ENCODE assay signal across 9 cellular contexts in the genomic region with DNA sequence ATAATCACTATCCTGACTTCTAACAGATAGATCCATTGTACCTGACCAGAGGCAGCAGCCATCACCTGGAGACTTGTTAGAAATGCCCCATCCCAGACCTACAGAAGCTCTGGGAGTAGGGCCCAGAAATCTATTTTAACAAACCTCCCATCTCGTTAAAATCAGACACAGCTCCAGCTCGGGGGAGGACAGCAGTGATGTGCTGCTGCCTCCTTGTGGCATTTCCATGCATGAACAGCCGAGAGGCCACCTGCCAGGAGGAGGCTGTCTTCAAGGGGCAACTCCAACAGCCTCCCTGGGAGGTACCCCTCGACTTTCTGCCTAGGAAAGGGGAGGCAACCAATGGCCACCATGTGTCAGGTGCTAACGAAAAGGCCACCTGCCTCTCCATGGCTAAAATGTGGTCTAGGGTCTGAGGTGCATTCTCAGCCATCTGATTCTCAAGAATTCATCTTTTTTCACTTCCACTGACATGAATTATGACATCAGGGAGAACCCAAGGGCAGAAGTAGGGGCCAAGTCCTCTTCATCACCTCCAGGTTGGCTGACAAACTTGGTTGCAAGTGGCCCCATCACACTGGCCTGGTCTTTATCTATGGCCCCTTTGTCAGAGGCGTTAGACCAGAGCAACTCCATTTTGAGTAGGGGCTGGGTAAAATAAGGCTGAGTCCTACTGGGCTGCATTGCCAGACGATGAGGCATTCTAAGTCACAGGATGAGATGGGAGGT. TPM values are rescaled to one million over a fixed set of nuclear protein-coding genes. Genes with fewer than 3 reads are reported as not detected.
A peak's percentile ranks its signal among the peaks of the same experiment; 100 is the strongest.
DNase-seq lines count a peak whose midpoint lies in the region; ATAC-seq and TF ChIP-seq lines count a peak whose summit lies in the region.
"Had no signal": no experiment of that assay in that cellular context is flagged by ENCODE, and none has a peak within 500 bp of the region (broad histone marks: within the 10 kb centered on the region; RNA-seq: fewer than 3 reads in every experiment).

No MANE protein-coding gene starts in this region.

- H3K4me3 ChIP-seq in CD4-positive, CD25-positive, alpha-beta regulatory T cell (ENCODE audit: low read depth, low read length), result no peak overlapping the region
- H3K4me3 ChIP-seq in OCI-LY7 (ENCODE audit: low read depth, low read length, poor library complexity, severe bottlenecking), result no peak overlapping the region
- no peak overlapping the region for H3K4me3 ChIP-seq in fibroblast of the aortic adventitia (ENCODE audit: low read depth, low read length)
- H3K4me3 ChIP-seq in tibial nerve, result no peak overlapping the region

- POLR2A ChIA-PET in OCI-LY7 (lab: Charles Lee), result no interaction called here

- ATAC-seq in CD4-positive, CD25-positive, alpha-beta regulatory T cell (ENCODE audit: low read depth in 2 of 2), result peak; percentile 63 to 64
- peak; percentile 41 for ATAC-seq in activated T-helper 17 cell treated with anti-CD3 and anti-CD28 coated beads, Interleukin-2, amount 50 U/mL, for 72 hours (replicated peaks)
- no peak for ATAC-seq in GM21786 (IDR thresholded peaks at IDR 0.05; ENCODE audit: unreplicated experiment)

- H3K79me2 ChIP-seq in OCI-LY7 (ENCODE audit: insufficient read depth, low read depth, low read length), result no peaks in the 10 kb centered on the region

- peaks cover 0 to 14% (median 5%) of the 10 kb centered on the region in 4 donors for H3K4me1 Mint-ChIP-seq in CD4-positive, CD25-positive, alpha-beta regulatory T cell
- H3K4me1 Mint-ChIP-seq in activated T-helper 17 cell treated with anti-CD3 and anti-CD28 coated beads, Interleukin-2, amount 50 U/mL, for 72 hours, result peaks cover 16% of the 10 kb centered on the region

- H3K27ac ChIP-seq in CD4-positive, CD25-positive, alpha-beta regulatory T cell (ENCODE audit: insufficient read depth, low read length, poor library complexity, severe bottlenecking), result no peak overlapping the region
- H3K27ac ChIP-seq in OCI-LY7 (ENCODE audit: low read depth, low read length, poor library complexity, severe bottlenecking) (no peak overlapping the region), tibial nerve (no peak overlapping the region)

- no peak overlapping the region for H3K4me3 Mint-ChIP-seq in CD4-positive, CD25-positive, alpha-beta regulatory T cell
- no peak overlapping the region for H3K4me3 Mint-ChIP-seq in activated T-helper 17 cell treated with anti-CD3 and anti-CD28 coated beads, Interleukin-2, amount 50 U/mL, for 72 hours
- H3K4me3 Mint-ChIP-seq: IgD-negative memory B cell had no signal

- BruUV-seq in OCI-LY7 (replicated peaks; lab: Mats Ljungman, UMichigan), result no TSS peak

- peak overlapping the region in 1 of 3 donors; percentile 64 for H3K27ac Mint-ChIP-seq in CD4-positive, CD25-positive, alpha-beta regulatory T cell
- H3K27ac Mint-ChIP-seq in activated T-helper 17 cell treated with anti-CD3 and anti-CD28 coated beads, Interleukin-2, amount 50 U/mL, for 72 hours, result no peak overlapping the region

- no peak overlapping the region for H2AFZ ChIP-seq in OCI-LY7 (ENCODE audit: low read length)

- TF ChIP-seq EP300 in tibial nerve (IDR thresholded peaks at IDR 0.05), result peak in 1 of 2 donors; percentile 43

- H3K9me2 ChIP-seq in OCI-LY7 (ENCODE audit: insufficient read depth, low read length), result no peaks in the 10 kb centered on the region

- no peak overlapping the region for H3K4me2 ChIP-seq in OCI-LY7 (ENCODE audit: low read length)

- peaks cover 0 to 5% (median 0%) of the 10 kb centered on the region in 7 donors for H3K9me3 Mint-ChIP-seq in CD4-positive, CD25-positive, alpha-beta regulatory T cell
- peaks cover 9% of the 10 kb centered on the region for H3K9me3 Mint-ChIP-seq in activated T-helper 17 cell treated with anti-CD3 and anti-CD28 coated beads, Interleukin-2, amount 50 U/mL, for 72 hours

- CTCF ChIA-PET in OCI-LY7 (lab: Charles Lee; ENCODE audit: unreplicated experiment), result interaction anchor here (0.6 kb wide), 1 partner anchor 48 kb away, joined by 3 read pairs; no protein-coding TSS in a partner anchor

- no peaks in the 10 kb centered on the region for H3K4me1 ChIP-seq in CD4-positive, CD25-positive, alpha-beta regulatory T cell (ENCODE audit: control insufficient read depth, insufficient read depth, low read length, poor library complexity, severe bottlenecking)
- peaks cover 27% of the 10 kb centered on the region for H3K4me1 ChIP-seq in OCI-LY7 (ENCODE audit: insufficient read depth, low read length, poor library complexity, severe bottlenecking)
- H3K4me1 ChIP-seq in tibial nerve, result peaks cover 0 to 29% (median 10%) of the 10 kb centered on the region in 4 donors

- no peaks in the 10 kb centered on the region for H3K36me3 Mint-ChIP-seq in CD4-positive, CD25-positive, alpha-beta regulatory T cell
- H3K36me3 Mint-ChIP-seq in activated T-helper 17 cell treated with anti-CD3 and anti-CD28 coated beads, Interleukin-2, amount 50 U/mL, for 72 hours (ENCODE audit: low read depth), result no peaks in the 10 kb centered on the region

- H3K27me3 ChIP-seq in CD4-positive, CD25-positive, alpha-beta regulatory T cell (ENCODE audit: control insufficient read depth, insufficient read depth, low read length), result no peaks in the 10 kb centered on the region
- no peaks in the 10 kb centered on the region for H3K27me3 ChIP-seq in tibial nerve

- intact Hi-C loops in OCI-LY7 (cut with micrococcal nuclease; ENCODE audit: unreplicated experiment), result loop anchor here (1.0 to 2.0 kb wide), 2 partner anchors 48 to 347 kb away; no protein-coding TSS in a partner anchor

- 26 to 45% methylated on average over 4 to 7 of the region's 7 CpGs for WGBS in tibial nerve, 2 donors

- no peaks in the 10 kb centered on the region for H3K27me3 Mint-ChIP-seq in CD4-positive, CD25-positive, alpha-beta regulatory T cell
- no peaks in the 10 kb centered on the region for H3K27me3 Mint-ChIP-seq in activated T-helper 17 cell treated with anti-CD3 and anti-CD28 coated beads, Interleukin-2, amount 50 U/mL, for 72 hours

- TF ChIP-seq POLR2A in tibial nerve (IDR thresholded peaks at IDR 0.05), result no peak

- H3K36me3 ChIP-seq in CD4-positive, CD25-positive, alpha-beta regulatory T cell (ENCODE audit: control insufficient read depth, insufficient read depth, low read length), result no peaks in the 10 kb centered on the region
- H3K36me3 ChIP-seq in OCI-LY7 (ENCODE audit: insufficient read depth, low read length), result peaks cover 14% of the 10 kb centered on the region
- no peaks in the 10 kb centered on the region for H3K36me3 ChIP-seq in tibial nerve

- peak; percentile 35 to 60 (median 59) for DNase-seq in CD4-positive, CD25-positive, alpha-beta regulatory T cell
- DNase-seq in HCEC 1CT, result peak; percentile 53
- peak; percentile 68 for DNase-seq in OCI-LY7 (ENCODE audit: low spot score)
- peak; percentile 82 for DNase-seq in fibroblast of the aortic adventitia (ENCODE audit: low read depth)
- peak in 53 of 56 donors; percentile 6 to 84 (median 62) for DNase-seq in nucleus accumbens (lab: John Stamatoyannopoulos, UW)
- DNase-seq in tibial nerve (ENCODE audit: low spot score in 2 of 2), result peak; percentile 57 to 84

- H3K9me3 ChIP-seq in CD4-positive, CD25-positive, alpha-beta regulatory T cell (ENCODE audit: control insufficient read depth in 2 of 2, low read length in 2 of 2), result peaks cover 0 to 6% of the 10 kb centered on the region in 2 experiments
- H3K9me3 ChIP-seq in OCI-LY7 (ENCODE audit: low read length) (peaks cover 16% of the 10 kb centered on the region), tibial nerve (no peaks in the 10 kb centered on the region)

- no peaks in the 10 kb centered on the region for H4K20me1 ChIP-seq in OCI-LY7 (ENCODE audit: insufficient read depth, low read length)

- TF ChIP-seq CTCF in OCI-LY7 (conservative IDR thresholded peaks at IDR 0.05; ENCODE audit: low read length), result peak; percentile 90
- peak; percentile 95 for TF ChIP-seq CTCF in fibroblast of the aortic adventitia (IDR thresholded peaks at IDR 0.05; ENCODE audit: insufficient read depth, low read length)
- TF ChIP-seq CTCF in tibial nerve (IDR thresholded peaks at IDR 0.05), result peak; percentile 73 to 96 (median 90)

RNA-seq across cellular contexts. Expression of a gene that starts 12.2 kb away (rescaled TPM):
- not detected for total RNA-seq in CD4-positive, CD25-positive, alpha-beta regulatory T cell
- not detected for polyA plus RNA-seq in CD4-positive, CD25-positive, alpha-beta regulatory T cell
- not detected in 2 replicates for total RNA-seq in OCI-LY7 (2014; rRNA removed; shearing (Covaris generic))
- total RNA-seq in OCI-LY7 (2022), result not detected in 2 replicates
- total RNA-seq in activated T-helper 17 cell treated with anti-CD3 and anti-CD28 coated beads, Interleukin-2, amount 50 U/mL, for 72 hours, result under 1 TPM; 0.09 to 0.11 TPM
- 4.2 and 8.5 TPM in 2 replicates for total RNA-seq in fibroblast of the aortic adventitia (ENCODE audit: low replicate concordance)
- total RNA-seq in tibial nerve, result 1 to 10 TPM in 3 of 4 donors, under 1 TPM in 1; 0.87 to 6.0 (median 1.5) TPM
- polyA plus RNA-seq: IgD-negative memory B cell had no signal

RNA-seq across cellular contexts. Expression of a gene that starts 18.3 kb away (rescaled TPM):
- total RNA-seq in CD4-positive, CD25-positive, alpha-beta regulatory T cell, result not detected
- polyA plus RNA-seq in CD4-positive, CD25-positive, alpha-beta regulatory T cell, result not detected
- total RNA-seq in OCI-LY7 (2014; rRNA removed; shearing (Covaris generic)), result not detected in 2 replicates
- not detected in 2 replicates for total RNA-seq in OCI-LY7 (2022)
- total RNA-seq in activated T-helper 17 cell treated with anti-CD3 and anti-CD28 coated beads, Interleukin-2, amount 50 U/mL, for 72 hours, result not detected
- total RNA-seq in fibroblast of the aortic adventitia (ENCODE audit: low replicate concordance), result 67.9 and 266 TPM in 2 replicates
- 1,000 to 10,000 TPM in 1 of 4 donors, 100 to 1,000 TPM in 2, 10 to 100 TPM in 1; 84.0 to 1,826 (median 378) TPM for total RNA-seq in tibial nerve
- polyA plus RNA-seq: IgD-negative memory B cell had no signal

Comparison
In these comparisons a context has a peak if more than half of its experiments do, and no peak if none do; other contexts are left out.
1. RNA of a gene that starts 18.3 kb away (total RNA-seq): 84.0 to 1,826 TPM in tibial nerve and 67.9 to 266 TPM in fibroblast of the aortic adventitia; not detected in CD4-positive, CD25-positive, alpha-beta regulatory T cell (single experiment), not detected in OCI-LY7 and not detected in activated T-helper 17 cell treated with anti-CD3 and anti-CD28 coated beads, Interleukin-2, amount 50 U/mL, for 72 hours; every median in the first group is over 10 times any median in the second.
2. Peak in every context shown above with its lines, with median percentiles within 50 percentile points of each other: DNase-seq and CTCF ChIP-seq.